13 cellular contexts compared by ENCODE assay signal in genomic region chr9:96942181-96942580, GRCh38. TPM values are rescaled to one million over a fixed set of nuclear protein-coding genes. Genes with fewer than 3 reads are reported as not detected.
DNase-seq lines count a peak whose midpoint lies in the region; ATAC-seq, FAIRE-seq and TF ChIP-seq lines count a peak whose summit lies in the region.
"Not testable (repeated sequence)": the region's sequence is repeated elsewhere in the genome, so short reads cannot be mapped to it uniquely, and the experiment has no call there.
"Had no signal": no experiment of that assay in that cellular context is flagged by ENCODE, and none has a peak within 500 bp of the region (broad histone marks: within the 10 kb centered on the region; RNA-seq: fewer than 3 reads in every experiment).

No MANE protein-coding gene starts in this region.

- FAIRE-seq in GM12891 (lab: Jason Lieb, UNC) (peak; percentile 83), bronchial epithelial cell (lab: Jason Lieb, UNC) (peak; percentile 88), keratinocyte (lab: Jason Lieb, UNC) (peak; percentile 49)

- H3K9ac ChIP-seq in keratinocyte (ENCODE audit: control insufficient read depth, extremely low read depth, insufficient read depth, low read length) = not testable (repeated sequence)

- not testable (repeated sequence) for H3K36me3 ChIP-seq in bronchial epithelial cell (ENCODE audit: control insufficient read depth, insufficient read depth, low read length); keratinocyte (ENCODE audit: control insufficient read depth in 2 of 2, extremely low read depth in 1 of 2, insufficient read depth in 2 of 2, low read length in 2 of 2); right lobe of liver; upper lobe of right lung

- intact Hi-C loops in activated CD8-positive, alpha-beta T cell treated with anti-CD3 and anti-CD28 coated beads for 36 hours (cut with micrococcal nuclease); right lobe of liver (cut with DNase I); upper lobe of right lung (cut with DNase I): not testable (repeated sequence)

- not testable (repeated sequence) for H3K9me3 ChIP-seq in keratinocyte (ENCODE audit: control insufficient read depth, low read depth, low read length); right lobe of liver; upper lobe of right lung

- H3K4me3 ChIP-seq in bronchial epithelial cell (ENCODE audit: low read depth, low read length); keratinocyte (ENCODE audit: control insufficient read depth in 2 of 3, extremely low read depth in 1 of 3, insufficient read depth in 2 of 3, low read depth in 1 of 3, low read length in 3 of 3); right lobe of liver; upper lobe of right lung: not testable (repeated sequence)

- not testable (repeated sequence) for H3K79me2 ChIP-seq in keratinocyte (ENCODE audit: control insufficient read depth, insufficient read depth, low read length)

- H3K27me3 ChIP-seq in bronchial epithelial cell (ENCODE audit: control insufficient read depth, insufficient read depth, low read length); keratinocyte (ENCODE audit: control insufficient read depth, extremely low read depth, insufficient read depth, low read length); right lobe of liver; upper lobe of right lung: not testable (repeated sequence)

- not testable (repeated sequence) for H3K4me1 ChIP-seq in keratinocyte (ENCODE audit: control insufficient read depth, extremely low read depth, insufficient read depth, low read length); right lobe of liver; upper lobe of right lung

- TF ChIP-seq POLR2A in GM12891 (IDR thresholded peaks at IDR 0.05; ENCODE audit: low read depth, low read length); right lobe of liver (IDR thresholded peaks at IDR 0.05): not testable (repeated sequence)

- no CpG with 5 or more reads among the region's 4 CpGs for WGBS in right lobe of liver (ENCODE audit: insufficient coverage, low coverage, low lambda C conversion rate, missing lambda C conversion rate)

- POLR2A ChIA-PET in activated CD8-positive, alpha-beta T cell treated with anti-CD3 and anti-CD28 coated beads for 36 hours (lab: Charles Lee) = not testable (repeated sequence)

- TF ChIP-seq CTCF in activated CD8-positive, alpha-beta T cell treated with anti-CD3 and anti-CD28 coated beads for 36 hours (IDR thresholded peaks at IDR 0.05); bronchial epithelial cell (IDR thresholded peaks at IDR 0.05; ENCODE audit: insufficient read depth, low read length, severe bottlenecking); keratinocyte (optimal IDR thresholded peaks at IDR 0.05 in 1 of 3, IDR thresholded peaks at IDR 0.05 in 1 of 3, conservative IDR thresholded peaks at IDR 0.05 in 1 of 3; ENCODE audit: extremely low read depth in 1 of 3, insufficient read depth in 2 of 3, low read length in 3 of 3); right lobe of liver (IDR thresholded peaks at IDR 0.05); omental fat pad (IDR thresholded peaks at IDR 0.05); upper lobe of right lung (IDR thresholded peaks at IDR 0.05): not testable (repeated sequence)

- not testable (repeated sequence) for H3K27me3 Mint-ChIP-seq in activated CD8-positive, alpha-beta T cell treated with anti-CD3 and anti-CD28 coated beads for 36 hours

- H3K9me3 Mint-ChIP-seq in activated CD8-positive, alpha-beta T cell treated with anti-CD3 and anti-CD28 coated beads for 36 hours; activated naive CD4-positive, alpha-beta T cell treated with anti-CD3 and anti-CD28 coated beads, Interleukin-2, amount 50 U/mL, for 72 hours: not testable (repeated sequence)

- not testable (repeated sequence) for H4K20me1 ChIP-seq in keratinocyte (ENCODE audit: control insufficient read depth, extremely low read depth, insufficient read depth, low read length)

- not testable (repeated sequence) for H3K4me3 Mint-ChIP-seq in activated CD8-positive, alpha-beta T cell treated with anti-CD3 and anti-CD28 coated beads for 36 hours

- not testable (repeated sequence) for H3K36me3 Mint-ChIP-seq in activated CD8-positive, alpha-beta T cell treated with anti-CD3 and anti-CD28 coated beads for 36 hours (ENCODE audit: low read depth); activated naive CD4-positive, alpha-beta T cell treated with anti-CD3 and anti-CD28 coated beads, Interleukin-2, amount 50 U/mL, for 72 hours

- dilution Hi-C loops in keratinocyte (cut with MboI; ENCODE audit: extremely low pct_ligation_motif_present, low sequenced_read_pairs) = not testable (repeated sequence)

- not testable (repeated sequence) for H3K9me1 ChIP-seq in keratinocyte (ENCODE audit: control insufficient read depth, extremely low read depth, insufficient read depth, low read length)

- not testable (repeated sequence) for H3K4me1 Mint-ChIP-seq in activated CD8-positive, alpha-beta T cell treated with anti-CD3 and anti-CD28 coated beads for 36 hours (ENCODE audit: low read depth)

- CTCF ChIA-PET in activated CD8-positive, alpha-beta T cell treated with anti-CD3 and anti-CD28 coated beads for 36 hours (lab: Charles Lee) = not testable (repeated sequence)

- DNase-seq in GM12891 (ENCODE audit: insufficient read length, low spot score); activated CD8-positive, alpha-beta T cell treated with anti-CD3 and anti-CD28 coated beads for 36 hours; activated naive CD4-positive, alpha-beta T cell treated with anti-CD3 and anti-CD28 coated beads, Interleukin-2, amount 50 U/mL, for 72 hours (ENCODE audit: low spot score in 2 of 2); bronchial epithelial cell (ENCODE audit: low read depth); keratinocyte (ENCODE audit: low read depth, low spot score); right lobe of liver; omental fat pad (ENCODE audit: low spot score); upper lobe of right lung: not testable (repeated sequence)

- not testable (repeated sequence) for H2AFZ ChIP-seq in keratinocyte (ENCODE audit: control insufficient read depth, low read length)

- ATAC-seq in activated CD8-positive, alpha-beta T cell treated with anti-CD3 and anti-CD28 coated beads for 36 hours = peak; percentile 57
- peak; percentile 52 to 58 for ATAC-seq in activated naive CD4-positive, alpha-beta T cell treated with anti-CD3 and anti-CD28 coated beads, Interleukin-2, amount 50 U/mL, for 72 hours
- ATAC-seq in right lobe of liver (peak; percentile 39 to 58 (median 48)), omental fat pad (ENCODE audit: low FRiP score) (peak; percentile 39), upper lobe of right lung (peak; percentile 66)

- H3K27ac ChIP-seq in keratinocyte (ENCODE audit: control insufficient read depth, insufficient read depth, low read length); right lobe of liver; upper lobe of right lung: not testable (repeated sequence)

- H3K27ac Mint-ChIP-seq in activated CD8-positive, alpha-beta T cell treated with anti-CD3 and anti-CD28 coated beads for 36 hours; activated naive CD4-positive, alpha-beta T cell treated with anti-CD3 and anti-CD28 coated beads, Interleukin-2, amount 50 U/mL, for 72 hours: not testable (repeated sequence)

- H3K4me2 ChIP-seq in keratinocyte (ENCODE audit: control insufficient read depth, extremely low read depth, insufficient read depth, low read depth, low read length) = not testable (repeated sequence)

RNA-seq across cellular contexts. Expression of gene NUTM2G, which starts 13.5 kb away (rescaled TPM):
- polyA plus RNA-seq in GM12891 (2012; ENCODE audit: low read depth, missing spikeins) = 0.14 TPM
- total RNA-seq in activated CD8-positive, alpha-beta T cell treated with anti-CD3 and anti-CD28 coated beads for 36 hours = not detected
- not detected for total RNA-seq in activated naive CD4-positive, alpha-beta T cell treated with anti-CD3 and anti-CD28 coated beads, Interleukin-2, amount 50 U/mL, for 72 hours
- total RNA-seq in bronchial epithelial cell (not detected in 2 replicates), right lobe of liver (under 1 TPM in 1 of 6 experiments, not detected in 5; 0.11 TPM), omental fat pad (not detected), upper lobe of right lung (not detected)
- not detected in 3 replicates for polyA plus RNA-seq in keratinocyte
- not detected for polyA plus RNA-seq in keratinocyte (2011; ENCODE audit: low read depth)
- polyA plus RNA-seq in keratinocyte (2011; cell fraction: cytosol; rRNA removed) = not detected in 2 replicates
- polyA plus RNA-seq in keratinocyte (2011; cell fraction: nucleus; rRNA removed) = not detected in 2 replicates
- 0.40 and 0.66 TPM in 2 replicates for polyA plus RNA-seq in keratinocyte (2012; ENCODE audit: low replicate concordance)
- polyA minus RNA-seq in keratinocyte = not detected in 3 replicates
- polyA minus RNA-seq in keratinocyte (2011; cell fraction: cytosol; rRNA and poly(A)+ RNA removed) = not detected
- polyA minus RNA-seq in keratinocyte (2011; cell fraction: nucleus; rRNA and poly(A)+ RNA removed) = not detected in 2 replicates
- total RNA-seq: Caco-2; CD8-positive, alpha-beta memory T cell had no signal
- polyA plus RNA-seq: AG04450, BJ, CD14-positive monocyte had no signal
